In the genomic region with DNA sequence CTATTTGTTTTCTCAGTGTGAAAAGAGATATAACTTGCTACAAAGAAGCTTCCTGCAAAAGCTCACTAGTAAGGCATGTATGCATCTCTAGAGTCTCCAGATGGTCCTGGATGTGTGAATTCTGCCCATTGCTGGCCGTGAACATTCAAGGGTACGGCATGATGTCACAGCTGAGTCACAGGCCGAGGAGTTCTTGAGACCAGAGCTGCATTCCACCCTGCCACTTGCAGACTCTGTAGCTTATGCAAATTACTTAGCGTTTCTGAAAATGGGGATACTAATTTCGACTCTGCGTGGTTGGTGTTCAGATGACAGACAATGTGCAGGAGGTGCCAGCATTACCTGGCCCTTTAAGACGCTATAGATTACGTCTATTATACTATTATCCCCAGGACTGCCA, we compare ENCODE assay signal across 34 cellular contexts.
"Had no signal": no experiment of that assay in that cellular context is flagged by ENCODE, and none has a peak within 500 bp of the region (broad histone marks: within the 10 kb centered on the region; RNA-seq: fewer than 3 reads in every experiment).

No MANE protein-coding gene starts in this region.

- H3K4me1 ChIP-seq: foreskin keratinocyte, gastrocnemius medialis, heart left ventricle had no signal

- H3K27me3 ChIP-seq: brain microvascular endothelial cell, foreskin keratinocyte, gastrocnemius medialis, heart left ventricle had no signal

- DNase-seq: activated B cell treated with CpG ODN at 0.5 μM for 24 hours; activated CD4-positive, alpha-beta T cell treated with anti-CD3 and anti-CD28 coated beads for 48 hours; activated CD4-positive, alpha-beta T cell treated with anti-CD3 and anti-CD28 coated beads, Interleukin-2, amount 50 U/mL, for 1 hour; activated CD4-positive, alpha-beta T cell treated with anti-CD3 and anti-CD28 coated beads, Interleukin-2, amount 50 U/mL, for 48 hours; activated CD8-positive, alpha-beta memory T cell treated with anti-CD3 and anti-CD28 coated beads for 24 hours; activated CD8-positive, alpha-beta T cell treated with anti-CD3 and anti-CD28 coated beads for 36 hours; activated effector memory CD4-positive, alpha-beta T cell treated with Interleukin-2 at 50 U/mL for 16 hours; activated gamma-delta T cell treated with Interleukin-2 at 50 U/mL for 16 hours; activated naive CD4-positive, alpha-beta T cell treated with anti-CD3 and anti-CD28 coated beads, Interleukin-2, amount 50 U/mL, for 16 hours; activated naive CD4-positive, alpha-beta T cell treated with Interleukin-2 at 50 U/mL for 16 hours; activated T-cell treated with anti-CD3 and anti-CD28 coated beads, Interleukin-2, amount 50 U/mL, for 4 hours; amniotic stem cell; anterior cingulate cortex; brain microvascular endothelial cell; caudate nucleus; cortex of kidney; dermis blood vessel endothelial cell; effector CD8-positive, alpha-beta T cell; foreskin keratinocyte; gastrocnemius medialis; glutamatergic neuron; heart left ventricle; T-helper 1 cell; T-helper 17 cell; T1000; WERI-Rb-1 had no signal

- H3K9me3 ChIP-seq: gastrocnemius medialis, heart left ventricle had no signal

- H3K27ac ChIP-seq: brain microvascular endothelial cell, epithelial cell of prostate, foreskin keratinocyte, gastrocnemius medialis, heart left ventricle, WERI-Rb-1 had no signal

- H3K4me3 ChIP-seq: gastrocnemius medialis, heart left ventricle had no signal

- FAIRE-seq: astrocyte, bronchial epithelial cell, colon, endometrium, endothelial cell of umbilical vein had no signal

- H3K36me3 ChIP-seq: brain microvascular endothelial cell, gastrocnemius medialis, heart left ventricle, WERI-Rb-1 had no signal

- ATAC-seq: activated CD4-positive, CD25-positive, alpha-beta regulatory T cell treated with anti-CD3 and anti-CD28 coated beads, Interleukin-2, amount 50 U/mL, for 24 hours; activated CD8-positive, alpha-beta T cell treated with anti-CD3 and anti-CD28 coated beads for 36 hours; activated T-cell treated with anti-CD3 and anti-CD28 coated beads, Interleukin-2, amount 50 U/mL, for 4 hours; activated T-helper 17 cell treated with anti-CD3 and anti-CD28 coated beads, Interleukin-2, amount 50 U/mL, for 72 hours; foreskin keratinocyte; gastrocnemius medialis; heart left ventricle; T-helper 17 cell had no signal
